20 cellular contexts compared by ENCODE assay signal in the genomic region with DNA sequence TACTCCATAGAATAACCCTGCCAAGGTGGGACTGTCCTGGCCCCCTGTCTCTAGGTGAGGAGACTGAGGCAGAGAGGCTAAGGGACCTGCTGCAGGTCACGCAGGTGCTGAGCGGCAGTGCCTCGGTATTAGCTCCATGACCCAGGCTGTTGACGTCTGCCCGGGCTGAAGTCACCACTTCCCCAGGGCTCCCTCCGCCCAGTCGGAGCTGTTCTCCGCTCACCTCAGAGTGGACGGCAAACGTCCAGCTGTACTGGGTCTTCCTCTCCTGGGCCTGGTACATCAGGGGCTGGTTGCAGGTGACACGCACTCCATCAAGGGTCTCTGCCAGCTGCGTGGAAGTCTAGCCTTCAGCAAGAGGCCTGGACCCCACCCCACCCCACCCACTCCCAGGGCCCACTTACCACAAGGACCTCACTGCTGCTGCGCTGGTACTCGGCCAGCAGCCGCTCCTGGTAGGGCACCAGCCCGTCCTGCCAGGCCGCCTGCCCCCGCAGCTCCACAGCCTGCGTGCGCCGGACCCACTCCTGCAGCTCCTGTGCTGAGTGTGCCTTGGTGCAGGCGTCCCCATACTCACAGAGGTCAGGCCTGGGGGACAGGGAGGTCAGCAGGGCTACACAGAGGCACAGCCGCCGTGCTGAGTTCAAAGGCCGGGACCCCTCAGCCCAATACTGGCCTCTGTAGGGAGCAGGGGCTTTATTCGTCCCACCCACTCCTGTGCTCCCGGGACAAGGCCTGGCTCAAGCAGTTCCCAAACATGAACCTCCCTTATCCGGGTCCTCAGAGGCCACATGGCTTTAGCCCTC. TPM values are rescaled to one million over a fixed set of nuclear protein-coding genes. Genes with fewer than 3 reads are reported as not detected.
DNase-seq lines count a peak whose midpoint lies in the region; ATAC-seq and TF ChIP-seq lines count a peak whose summit lies in the region.
"Had no signal": no experiment of that assay in that cellular context is flagged by ENCODE, and none has a peak within 500 bp of the region (broad histone marks: within the 10 kb centered on the region; RNA-seq: fewer than 3 reads in every experiment).

No MANE protein-coding gene starts in this region.

- POLR2A ChIA-PET in activated naive CD8-positive, alpha-beta T cell treated with anti-CD3 and anti-CD28 coated beads, Interleukin-2, amount 10 ng/mL, durations not matched to agents 7 days and 5 days (lab: Charles Lee): interaction anchor here (1.0 kb wide), 1 partner anchor 49 kb away, joined by 3 read pairs; no protein-coding TSS in a partner anchor
- POLR2A ChIA-PET in RWPE1 (lab: Yijun Ruan, JAX; ENCODE audit: low non-redundant PET): interaction anchor here (0.5 kb wide), 1 partner anchor 100 kb away, joined by 3 read pairs; no protein-coding TSS in a partner anchor

- TF ChIP-seq CTCF in RWPE1 (conservative IDR thresholded peaks at IDR 0.05; ENCODE audit: low read depth): no peak

- H3K27me3 Mint-ChIP-seq in activated naive CD8-positive, alpha-beta T cell treated with anti-CD3 and anti-CD28 coated beads, Interleukin-2, amount 10 ng/mL, durations not matched to agents 7 days and 5 days: peaks cover under 1% of the 10 kb centered on the region
- H3K27me3 Mint-ChIP-seq in activated naive CD8-positive, alpha-beta T cell treated with anti-CD3 and anti-CD28 coated beads for 36 hours: no peaks in the 10 kb centered on the region
- no peaks in the 10 kb centered on the region for H3K27me3 Mint-ChIP-seq in naive B cell
- H3K27me3 Mint-ChIP-seq: CD4-positive, alpha-beta T cell had no signal

- no peak for ATAC-seq in activated naive CD8-positive, alpha-beta T cell treated with anti-CD3 and anti-CD28 coated beads, Interleukin-2, amount 10 ng/mL, durations not matched to agents 7 days and 5 days (ENCODE audit: low read depth)
- no peak for ATAC-seq in naive B cell (ENCODE audit: low read depth in 2 of 2)
- ATAC-seq: SK-N-SH treated with all-trans-retinoic acid at 6 μM for 48 hours had no signal

- no peak overlapping the region for H3K4me3 Mint-ChIP-seq in activated naive CD8-positive, alpha-beta T cell treated with anti-CD3 and anti-CD28 coated beads, Interleukin-2, amount 10 ng/mL, durations not matched to agents 7 days and 5 days
- H3K4me3 Mint-ChIP-seq in activated naive CD8-positive, alpha-beta T cell treated with anti-CD3 and anti-CD28 coated beads for 36 hours: no peak overlapping the region
- H3K4me3 Mint-ChIP-seq in naive B cell: peak overlapping the region in 6 of 8 donors; percentile 41 to 85 (median 52)
- H3K4me3 Mint-ChIP-seq: CD4-positive, alpha-beta T cell had no signal

- H3K27ac Mint-ChIP-seq in activated naive CD8-positive, alpha-beta T cell treated with anti-CD3 and anti-CD28 coated beads, Interleukin-2, amount 10 ng/mL, durations not matched to agents 7 days and 5 days: no peak overlapping the region
- H3K27ac Mint-ChIP-seq in activated naive CD8-positive, alpha-beta T cell treated with anti-CD3 and anti-CD28 coated beads for 36 hours: no peak overlapping the region
- peak overlapping the region in 1 of 6 donors; percentile 38 for H3K27ac Mint-ChIP-seq in naive B cell
- H3K27ac Mint-ChIP-seq: CD4-positive, alpha-beta T cell had no signal

- H3K36me3 Mint-ChIP-seq in activated naive CD8-positive, alpha-beta T cell treated with anti-CD3 and anti-CD28 coated beads, Interleukin-2, amount 10 ng/mL, durations not matched to agents 7 days and 5 days: peaks cover 7% of the 10 kb centered on the region
- H3K36me3 Mint-ChIP-seq in activated naive CD8-positive, alpha-beta T cell treated with anti-CD3 and anti-CD28 coated beads for 36 hours: no peaks in the 10 kb centered on the region
- no peaks in the 10 kb centered on the region for H3K36me3 Mint-ChIP-seq in naive B cell

- H3K4me1 Mint-ChIP-seq in activated naive CD8-positive, alpha-beta T cell treated with anti-CD3 and anti-CD28 coated beads, Interleukin-2, amount 10 ng/mL, durations not matched to agents 7 days and 5 days: peaks cover 13% of the 10 kb centered on the region
- peaks cover 19% of the 10 kb centered on the region for H3K4me1 Mint-ChIP-seq in activated naive CD8-positive, alpha-beta T cell treated with anti-CD3 and anti-CD28 coated beads for 36 hours
- peaks cover 26 to 35% (median 28%) of the 10 kb centered on the region in 3 donors for H3K4me1 Mint-ChIP-seq in naive B cell

- DNase-seq in activated naive CD8-positive, alpha-beta T cell treated with anti-CD3 and anti-CD28 coated beads, Interleukin-2, amount 10 ng/mL, durations not matched to agents 7 days and 5 days: peak; percentile 38
- no peak for DNase-seq in activated naive CD8-positive, alpha-beta T cell treated with anti-CD3 and anti-CD28 coated beads for 36 hours
- no peak for DNase-seq in RWPE1 (ENCODE audit: low spot score)
- DNase-seq in naive B cell: no peak
- no peak for DNase-seq in activated CD4-positive, CD25-positive, alpha-beta regulatory T cell (lab: John Stamatoyannopoulos, UW)
- no peak for DNase-seq in activated CD4-positive, alpha-beta T cell treated with anti-CD3 and anti-CD28 coated beads for 4 hours
- DNase-seq: Caco-2; GF-D8; GM23248; KBM-7; NCI-H1105 treated with DMSO at 0.1 percent for 48 hours; NCI-H1694 treated with DMSO at 0.1 percent for 48 hours; NK-92 treated with Interleukin-12 subunit alpha and Interleukin-12 subunit beta, amount 100 ng/mL, for 24 hours; SIG-M5 had no signal

- H3K9me3 Mint-ChIP-seq in activated naive CD8-positive, alpha-beta T cell treated with anti-CD3 and anti-CD28 coated beads, Interleukin-2, amount 10 ng/mL, durations not matched to agents 7 days and 5 days: no peaks in the 10 kb centered on the region
- H3K9me3 Mint-ChIP-seq in activated naive CD8-positive, alpha-beta T cell treated with anti-CD3 and anti-CD28 coated beads for 36 hours: no peaks in the 10 kb centered on the region
- no peaks in the 10 kb centered on the region for H3K9me3 Mint-ChIP-seq in naive B cell
- H3K9me3 Mint-ChIP-seq: CD4-positive, alpha-beta T cell had no signal

- peak overlapping the region; percentile 31 for H3K27ac ChIP-seq in RWPE1
- H3K27ac ChIP-seq: 22Rv1, GM23248 had no signal

- CTCF ChIA-PET in RWPE1 (lab: Yijun Ruan, JAX): interaction anchor here (0.6 kb wide), 1 partner anchor 868 kb away, joined by 3 read pairs; no protein-coding TSS in a partner anchor

RNA-seq across cellular contexts. Expression of a gene that starts 3.6 kb away (rescaled TPM):
- total RNA-seq in activated naive CD8-positive, alpha-beta T cell treated with anti-CD3 and anti-CD28 coated beads, Interleukin-2, amount 10 ng/mL, durations not matched to agents 7 days and 5 days: 100 to 1,000 TPM; 118 to 128 TPM
- 10 to 100 TPM; 22.2 to 22.6 TPM for total RNA-seq in activated naive CD8-positive, alpha-beta T cell treated with anti-CD3 and anti-CD28 coated beads for 36 hours
- 10 to 100 TPM in 3 of 6 donors, 1 to 10 TPM in 3; 2.5 to 11.6 (median 9.3) TPM for polyA plus RNA-seq in naive B cell (ENCODE audit: low read depth in 6 of 6)

RNA-seq across cellular contexts. Expression of a gene that starts 16.5 kb away (rescaled TPM):
- total RNA-seq in activated naive CD8-positive, alpha-beta T cell treated with anti-CD3 and anti-CD28 coated beads, Interleukin-2, amount 10 ng/mL, durations not matched to agents 7 days and 5 days: under 1 TPM; 0.48 to 0.55 TPM
- total RNA-seq in activated naive CD8-positive, alpha-beta T cell treated with anti-CD3 and anti-CD28 coated beads for 36 hours: under 1 TPM; 0.10 to 0.20 TPM
- polyA plus RNA-seq in naive B cell (ENCODE audit: low read depth in 6 of 6): 1 to 10 TPM in 5 of 6 donors, under 1 TPM in 1; 0.08 to 5.2 (median 1.8) TPM
- total RNA-seq: Caco-2 had no signal

RNA-seq across cellular contexts. Expression of a gene that starts 22.9 kb away (rescaled TPM):
- total RNA-seq in activated naive CD8-positive, alpha-beta T cell treated with anti-CD3 and anti-CD28 coated beads, Interleukin-2, amount 10 ng/mL, durations not matched to agents 7 days and 5 days: not detected
- total RNA-seq in activated naive CD8-positive, alpha-beta T cell treated with anti-CD3 and anti-CD28 coated beads for 36 hours: not detected
- not detected for polyA plus RNA-seq in naive B cell (ENCODE audit: low read depth in 6 of 6)
- total RNA-seq: Caco-2; CD4-positive, alpha-beta T cell; GM23248; NCI-H460; RPMI7951 had no signal
- polyA plus RNA-seq: AG04450, GM23248 had no signal

RNA-seq across cellular contexts. Expression of a gene that starts 33.3 kb away (rescaled TPM):
- total RNA-seq in activated naive CD8-positive, alpha-beta T cell treated with anti-CD3 and anti-CD28 coated beads, Interleukin-2, amount 10 ng/mL, durations not matched to agents 7 days and 5 days: under 1 TPM; 0.11 to 0.31 TPM
- under 1 TPM; 0.16 to 0.26 TPM for total RNA-seq in activated naive CD8-positive, alpha-beta T cell treated with anti-CD3 and anti-CD28 coated beads for 36 hours
- polyA plus RNA-seq in naive B cell (ENCODE audit: low read depth in 6 of 6): 1 to 10 TPM in 1 of 6 donors, under 1 TPM in 5; 0.10 to 1.3 (median 0.51) TPM
- total RNA-seq: GM23248 had no signal
- polyA plus RNA-seq: GM23248 had no signal

RNA-seq across cellular contexts. Expression of a gene that starts 49.9 kb away (rescaled TPM):
- 100 to 1,000 TPM; 242 to 248 TPM for total RNA-seq in activated naive CD8-positive, alpha-beta T cell treated with anti-CD3 and anti-CD28 coated beads, Interleukin-2, amount 10 ng/mL, durations not matched to agents 7 days and 5 days
- total RNA-seq in activated naive CD8-positive, alpha-beta T cell treated with anti-CD3 and anti-CD28 coated beads for 36 hours: 100 to 1,000 TPM; 128 to 136 TPM
- 100 to 1,000 TPM in 1 of 6 donors, 10 to 100 TPM in 5; 40.2 to 132 (median 67.5) TPM for polyA plus RNA-seq in naive B cell (ENCODE audit: low read depth in 6 of 6)

Comparison
In these comparisons a context has a peak if more than half of its experiments do, and no peak if none do; other contexts are left out.
1. RNA of a gene that starts 3.6 kb away (total RNA-seq): 118 to 128 TPM in activated naive CD8-positive, alpha-beta T cell treated with anti-CD3 and anti-CD28 coated beads, Interleukin-2, amount 10 ng/mL, durations not matched to agents 7 days and 5 days; 22.2 to 22.6 TPM in activated naive CD8-positive, alpha-beta T cell treated with anti-CD3 and anti-CD28 coated beads for 36 hours; every median in the first group is over 4 times any median in the second.
2. H3K4me3 Mint-ChIP-seq: peak in naive B cell (6 of 8); none in activated naive CD8-positive, alpha-beta T cell treated with anti-CD3 and anti-CD28 coated beads, Interleukin-2, amount 10 ng/mL, durations not matched to agents 7 days and 5 days (single experiment) and activated naive CD8-positive, alpha-beta T cell treated with anti-CD3 and anti-CD28 coated beads for 36 hours (single experiment).